Comparison of ENCODE assay signal across 20 cellular contexts in genomic region chr5:106185661-106186081, GRCh38.
"Had no signal": no experiment of that assay in that cellular context is flagged by ENCODE, and none has a peak within 500 bp of the region (broad histone marks: within the 10 kb centered on the region; RNA-seq: fewer than 3 reads in every experiment).

No MANE protein-coding gene starts in this region.

- H3K4me3 ChIP-seq: neural progenitor cell, prostate gland, right atrium auricular region, tibial artery had no signal

- H3K36me3 ChIP-seq: neural progenitor cell, prostate gland, right atrium auricular region, tibial artery had no signal

- H3K9me3 ChIP-seq: prostate gland, right atrium auricular region, tibial artery had no signal

- H3K27ac ChIP-seq: epithelial cell of prostate, neural progenitor cell, prostate gland, right atrium auricular region, tibial artery had no signal

- DNase-seq: activated CD4-positive, alpha-beta memory T cell treated with anti-CD3 and anti-CD28 coated beads, Interleukin-2, amount 10 ng/mL, durations not matched to agents 7 days and 5 days; activated CD4-positive, alpha-beta T cell treated with anti-CD3 and anti-CD28 coated beads for 48 hours; activated CD4-positive, CD25-positive, alpha-beta regulatory T cell; activated CD8-positive, alpha-beta memory T cell treated with anti-CD3 and anti-CD28 coated beads, Interleukin-2, amount 10 ng/mL, durations not matched to agents 7 days and 5 days; activated naive CD4-positive, alpha-beta T cell; anterior cingulate cortex; central memory CD4-positive, alpha-beta T cell; endodermal cell; foreskin fibroblast; hippocampal formation; left cardiac atrium; mesenchymal stem cell; naive thymus-derived CD4-positive, alpha-beta T cell; stimulated activated CD4-positive, alpha-beta T cell treated with anti-CD3 and anti-CD28 coated beads, Interleukin-2, amount 100 ng/mL, for 24 hours; stimulated activated naive CD4-positive, alpha-beta T cell treated with Interleukin-2 at 50 U/mL for 16 hours; tibial artery had no signal

- H3K4me1 ChIP-seq: neural progenitor cell, prostate gland, right atrium auricular region had no signal

- ATAC-seq: activated CD8-positive, alpha-beta memory T cell treated with anti-CD3 and anti-CD28 coated beads, Interleukin-2, amount 10 ng/mL, durations not matched to agents 7 days and 5 days; left cardiac atrium; naive thymus-derived CD4-positive, alpha-beta T cell had no signal

- H3K27me3 ChIP-seq: neural progenitor cell, right atrium auricular region, tibial artery had no signal
